ENCODE assay signal across 16 cellular contexts in genomic region chr2:216565946-216566345, GRCh38.
DNase-seq lines count a peak whose midpoint lies in the region; ATAC-seq, FAIRE-seq and TF ChIP-seq lines count a peak whose summit lies in the region.
"Had no signal": no experiment of that assay in that cellular context is flagged by ENCODE, and none has a peak within 500 bp of the region (broad histone marks: within the 10 kb centered on the region; RNA-seq: fewer than 3 reads in every experiment).

No MANE protein-coding gene starts in this region.

- no peak for TF ChIP-seq EP300 in GM12878 (IDR thresholded peaks at IDR 0.05; ENCODE audit: borderline replicate concordance in 1 of 2, control insufficient read depth in 1 of 2, low read depth in 2 of 2, low read length in 2 of 2)

- no peak overlapping the region for H3K4me3 ChIP-seq in GM12878
- no peak overlapping the region for H3K4me3 ChIP-seq in aorta (ENCODE audit: low read length in 2 of 2)
- no peak overlapping the region for H3K4me3 ChIP-seq in testis
- H3K4me3 ChIP-seq: BLaER1, HAP-1, K562 had no signal

- WGBS in GM12878 (ENCODE audit: insufficient coverage, insufficient replicate concordance, low lambda C conversion rate, missing lambda C conversion rate) = 8% methylated on average over 6 of the region's 7 CpGs
- WGBS in aorta, 2 donors = 16% methylated on average over 7 of the region's 7 CpGs
- 64 to 69% methylated on average over 7 of the region's 7 CpGs for WGBS in testis, 2 donors

- SMC1A ChIA-PET in GM12878 (lab: Charles Lee; ENCODE audit: uncharacterized antibody, unreplicated experiment) = interaction anchor here (1.2 kb wide), 1 partner anchor 8 kb away, joined by 3 read pairs; no protein-coding TSS in a partner anchor

- DNase-seq in GM12878 (ENCODE audit: low read depth, low spot score) = no peak
- DNase-seq in osteocyte (ENCODE audit: extremely low spot score, unreplicated experiment) = no peak
- DNase-seq in aorta = no peak
- DNase-seq in testis = no peak
- no peak for DNase-seq in T1000 (lab: John Stamatoyannopoulos, UW)
- DNase-seq in activated T-helper 2 cell treated with anti-CD3 and anti-CD28 coated beads, Interferon-gamma antibody, Interleukin-2, Interleukin-4, amounts not matched to agents 10 μg/mL and 5 μg/mL and 100 μg/mL, durations not matched to agents 14 hours and 24 hours and 36 hours (ENCODE audit: low spot score) = no peak
- DNase-seq: 8988T; AML-193; CD4-positive, CD25-positive, alpha-beta regulatory T cell; DMS53 had no signal

- FAIRE-seq in GM12878 (lab: Jason Lieb, UNC) = no peak
- FAIRE-seq: H1, K562 had no signal

- no peaks in the 10 kb centered on the region; the same call in 2 of the 3 replicates for H3K9me3 ChIP-seq in GM12878 (replicated peaks; ENCODE audit: control insufficient read depth, insufficient read depth, low read length)
- no peaks in the 10 kb centered on the region for H3K9me3 ChIP-seq in aorta (ENCODE audit: control insufficient read depth, low read length)
- no peaks in the 10 kb centered on the region for H3K9me3 ChIP-seq in testis
- H3K9me3 ChIP-seq: HAP-1 had no signal

- H3K4me1 ChIP-seq in GM12878 (ENCODE audit: control insufficient read depth, insufficient read depth, low read length) (no peaks in the 10 kb centered on the region), aorta (ENCODE audit: control insufficient read depth in 1 of 2, insufficient read depth in 2 of 2, low read length in 2 of 2) (peaks cover 0 to 2% of the 10 kb centered on the region in 2 donors), testis (peaks cover 6% of the 10 kb centered on the region)
- H3K4me1 ChIP-seq: BLaER1, HAP-1 had no signal

- TF ChIP-seq CTCF in GM12878 (IDR thresholded peaks at IDR 0.05 in 2 of 3, conservative IDR thresholded peaks at IDR 0.05 in 1 of 3; ENCODE audit: control insufficient read depth in 2 of 3, extremely low read depth in 1 of 3, insufficient read depth in 1 of 3, low read depth in 3 of 3, low read length in 3 of 3) (no peak), osteocyte (IDR thresholded peaks at IDR 0.05) (no peak), testis (IDR thresholded peaks at IDR 0.05) (no peak)

- no peak overlapping the region for H3K4me2 ChIP-seq in GM12878 (ENCODE audit: control insufficient read depth, insufficient read depth)
- H3K4me2 ChIP-seq: BLaER1 had no signal

- peak; percentile 73 for ATAC-seq in GM18868 (IDR thresholded peaks at IDR 0.05; ENCODE audit: unreplicated experiment)
- peak; percentile 21; the same call in 1 of the 3 replicates for ATAC-seq in GM12878
- ATAC-seq in aorta (ENCODE audit: low FRiP score) = no peak
- ATAC-seq: K562 had no signal

- H2AFZ ChIP-seq in GM12878 (ENCODE audit: control insufficient read depth, low read depth, low read length) = no peak overlapping the region; the same call in 1 of the 2 replicates

- peaks cover 5% of the 10 kb centered on the region for H3K36me3 Mint-ChIP-seq in osteocyte (ENCODE audit: unreplicated experiment)
- H3K36me3 Mint-ChIP-seq in activated T-helper 2 cell treated with anti-CD3 and anti-CD28 coated beads, Interferon-gamma antibody, Interleukin-2, Interleukin-4, amounts not matched to agents 10 μg/mL and 5 μg/mL and 100 μg/mL, durations not matched to agents 14 hours and 24 hours and 36 hours (ENCODE audit: low read depth) = no peaks in the 10 kb centered on the region
- H3K36me3 Mint-ChIP-seq: CD4-positive, CD25-positive, alpha-beta regulatory T cell had no signal

- no peaks in the 10 kb centered on the region for H4K20me1 ChIP-seq in GM12878 (ENCODE audit: control insufficient read depth, insufficient read depth)
- H4K20me1 ChIP-seq: BLaER1 had no signal

- TF ChIP-seq POLR2A in GM12878 (IDR thresholded peaks at IDR 0.05; ENCODE audit: low read depth, low read length) = no peak
- TF ChIP-seq POLR2A in testis (IDR thresholded peaks at IDR 0.05) = no peak

- H3K4me3 Mint-ChIP-seq in osteocyte (ENCODE audit: unreplicated experiment) = no peak overlapping the region
- H3K4me3 Mint-ChIP-seq in activated T-helper 2 cell treated with anti-CD3 and anti-CD28 coated beads, Interferon-gamma antibody, Interleukin-2, Interleukin-4, amounts not matched to agents 10 μg/mL and 5 μg/mL and 100 μg/mL, durations not matched to agents 14 hours and 24 hours and 36 hours (ENCODE audit: low read depth) = no peak overlapping the region
- H3K4me3 Mint-ChIP-seq: CD4-positive, CD25-positive, alpha-beta regulatory T cell had no signal

- H3K4me1 Mint-ChIP-seq in osteocyte (ENCODE audit: unreplicated experiment) = peaks cover 58% of the 10 kb centered on the region
- no peaks in the 10 kb centered on the region for H3K4me1 Mint-ChIP-seq in activated T-helper 2 cell treated with anti-CD3 and anti-CD28 coated beads, Interferon-gamma antibody, Interleukin-2, Interleukin-4, amounts not matched to agents 10 μg/mL and 5 μg/mL and 100 μg/mL, durations not matched to agents 14 hours and 24 hours and 36 hours (ENCODE audit: low read depth)
- H3K4me1 Mint-ChIP-seq: CD4-positive, CD25-positive, alpha-beta regulatory T cell had no signal

- H3K27ac ChIP-seq in GM12878 (ENCODE audit: control insufficient read depth, insufficient read depth) = no peak overlapping the region
- H3K27ac ChIP-seq in aorta (ENCODE audit: low read depth in 1 of 2, low read length in 2 of 2) = peak overlapping the region; percentile 13 to 43
- H3K27ac ChIP-seq in testis = no peak overlapping the region
- H3K27ac ChIP-seq: BLaER1, HL-60 had no signal

- peaks cover 4% of the 10 kb centered on the region for H3K9me3 Mint-ChIP-seq in osteocyte (ENCODE audit: unreplicated experiment)
- H3K9me3 Mint-ChIP-seq in activated T-helper 2 cell treated with anti-CD3 and anti-CD28 coated beads, Interferon-gamma antibody, Interleukin-2, Interleukin-4, amounts not matched to agents 10 μg/mL and 5 μg/mL and 100 μg/mL, durations not matched to agents 14 hours and 24 hours and 36 hours = peaks cover under 1% of the 10 kb centered on the region

- BruUV-seq in GM12878 (replicated peaks; lab: Mats Ljungman, UMichigan) = no TSS peak

- H3K36me3 ChIP-seq in GM12878 (ENCODE audit: control insufficient read depth in 2 of 2, insufficient read depth in 2 of 2, low read length in 1 of 2) (no peaks in the 10 kb centered on the region), aorta (ENCODE audit: control insufficient read depth in 1 of 2, insufficient read depth in 2 of 2, low read length in 1 of 2) (no peaks in the 10 kb centered on the region), testis (ENCODE audit: low read depth, missing control alignments) (no peaks in the 10 kb centered on the region)
- H3K36me3 ChIP-seq: BLaER1, HAP-1 had no signal

- CTCF ChIA-PET in GM12878 (lab: Yijun Ruan, JAX) = interaction anchor here (0.6 to 2.0 kb wide), 3 partner anchors 28 to 49 kb away, joined by 3 to 8 read pairs (median 3); no protein-coding TSS in a partner anchor

- TF ChIP-seq RAD21 in GM12878 (IDR thresholded peaks at IDR 0.05; ENCODE audit: insufficient read depth, low read depth, low read length) = no peak

- in situ Hi-C loops in GM12878 (cut with MboI) = no loop called here

- peak overlapping the region; percentile 73 for H3K27ac Mint-ChIP-seq in osteocyte (ENCODE audit: unreplicated experiment)
- no peak overlapping the region for H3K27ac Mint-ChIP-seq in activated T-helper 2 cell treated with anti-CD3 and anti-CD28 coated beads, Interferon-gamma antibody, Interleukin-2, Interleukin-4, amounts not matched to agents 10 μg/mL and 5 μg/mL and 100 μg/mL, durations not matched to agents 14 hours and 24 hours and 36 hours
- H3K27ac Mint-ChIP-seq: CD4-positive, CD25-positive, alpha-beta regulatory T cell had no signal

- H3K79me2 ChIP-seq in GM12878 (ENCODE audit: control insufficient read depth, insufficient read depth, low read length) = no peaks in the 10 kb centered on the region

- RAD21 ChIA-PET in GM12878 (lab: Charles Lee; ENCODE audit: unreplicated experiment) = interaction anchor here (0.6 to 0.8 kb wide), 2 partner anchors 9 to 52 kb away, joined by 3 read pairs; no protein-coding TSS in a partner anchor

- H3K9ac ChIP-seq in GM12878 (ENCODE audit: control insufficient read depth, insufficient read depth, low read length) = no peak overlapping the region
- H3K9ac ChIP-seq: BLaER1 had no signal

- H3K27me3 Mint-ChIP-seq in osteocyte (ENCODE audit: unreplicated experiment) = no peaks in the 10 kb centered on the region
- peaks cover 14% of the 10 kb centered on the region for H3K27me3 Mint-ChIP-seq in activated T-helper 2 cell treated with anti-CD3 and anti-CD28 coated beads, Interferon-gamma antibody, Interleukin-2, Interleukin-4, amounts not matched to agents 10 μg/mL and 5 μg/mL and 100 μg/mL, durations not matched to agents 14 hours and 24 hours and 36 hours (ENCODE audit: low read depth)

- intact Hi-C loops in GM12878 (cut with micrococcal nuclease; ENCODE audit: unreplicated experiment) = no loop called here
- intact Hi-C loops in aorta (cut with DNase I) = loop anchor here in 1 of 2 donors (5.0 kb wide), 1 partner anchor 44 kb away; no protein-coding TSS in a partner anchor
- intact Hi-C loops in testis (cut with DNase I; ENCODE audit: low total_unique reads) = no loop called here
- intact Hi-C loops in activated T-helper 2 cell treated with anti-CD3 and anti-CD28 coated beads, Interferon-gamma antibody, Interleukin-2, Interleukin-4, amounts not matched to agents 10 μg/mL and 5 μg/mL and 100 μg/mL, durations not matched to agents 14 hours and 24 hours and 36 hours (cut with micrococcal nuclease) = no loop called here

- H3K27me3 ChIP-seq in GM12878 (replicated peaks in 1 of 2; ENCODE audit: control insufficient read depth in 2 of 2, insufficient read depth in 2 of 2, low read length in 1 of 2) (no peaks in the 10 kb centered on the region; a peak in 1 of 4 replicates), aorta (ENCODE audit: control insufficient read depth in 1 of 2, insufficient read depth in 2 of 2, low read length in 1 of 2) (no peaks in the 10 kb centered on the region), testis (no peaks in the 10 kb centered on the region)
- H3K27me3 ChIP-seq: BLaER1 had no signal

- POLR2A ChIA-PET in GM12878 (lab: Charles Lee) = no interaction called here

TF ChIP-seq in GM12878, 131 proteins besides CTCF, POLR2A, EP300 and RAD21 (continues in another document):
- TF ChIP-seq ZNF217 (IDR thresholded peaks at IDR 0.05) (no peak), GABPA (IDR thresholded peaks at IDR 0.05; ENCODE audit: low read depth) (no peak), PML (IDR thresholded peaks at IDR 0.05; ENCODE audit: low read length) (no peak), SMAD1 (IDR thresholded peaks at IDR 0.05; ENCODE audit: low read depth, partially characterized antibody) (no peak), FOXM1 (IDR thresholded peaks at IDR 0.05; ENCODE audit: low read depth, low read length) (no peak), IRF4 (IDR thresholded peaks at IDR 0.05; ENCODE audit: low read depth, low read length) (no peak), RBBP5 (conservative IDR thresholded peaks at IDR 0.05) (no peak), EZH2 (IDR thresholded peaks at IDR 0.05; ENCODE audit: borderline replicate concordance, control insufficient read depth, low read depth, low read length) (no peak), RB1 (IDR thresholded peaks at IDR 0.05; ENCODE audit: borderline replicate concordance) (no peak)

Comparison
In these comparisons a context has a peak if more than half of its experiments do, and no peak if none do; other contexts are left out.
1. H3K27ac ChIP-seq: peak in aorta (2 of 2); none in GM12878 (single experiment) and testis (0 of 2).